11 cellular contexts compared by ENCODE assay signal in genomic region chr11:63510360-63511130, GRCh38. TPM values are rescaled to one million over a fixed set of nuclear protein-coding genes. Genes with fewer than 3 reads are reported as not detected.
DNase-seq lines count a peak whose midpoint lies in the region; ATAC-seq and TF ChIP-seq lines count a peak whose summit lies in the region.
"Had no signal": no experiment of that assay in that cellular context is flagged by ENCODE, and none has a peak within 500 bp of the region (broad histone marks: within the 10 kb centered on the region; RNA-seq: fewer than 3 reads in every experiment).

No MANE protein-coding gene starts in this region.

- CTCF ChIA-PET in SK-N-SH (lab: Yijun Ruan, JAX), result interaction anchor here (2.2 to 2.7 kb wide), 2 partner anchors 10 to 31 kb away, joined by 10 read pairs; no protein-coding TSS in a partner anchor
- CTCF ChIA-PET in activated CD4-positive, alpha-beta memory T cell treated with anti-CD3 and anti-CD28 coated beads, Interleukin-2, amount 10 ng/mL, durations not matched to agents 7 days and 5 days (lab: Charles Lee), result no interaction called here

- H3F3A ChIP-seq in SK-N-SH (replicated peaks; ENCODE audit: insufficient read depth), result no peaks in the 10 kb centered on the region

- H3K4me1 Mint-ChIP-seq in activated CD4-positive, alpha-beta memory T cell treated with anti-CD3 and anti-CD28 coated beads, Interleukin-2, amount 10 ng/mL, durations not matched to agents 7 days and 5 days, result peaks cover 2% of the 10 kb centered on the region

- no peak overlapping the region for H3K9ac ChIP-seq in SK-N-SH

- ATAC-seq in SK-N-SH treated with all-trans-retinoic acid at 6 μM for 48 hours (peak; percentile 36; the same call in 1 of the 3 replicates), mucosa of descending colon (peak; percentile 38)

- intact Hi-C loops in mucosa of descending colon (cut with DNase I, micrococcal nuclease) (no loop called here), vagina (cut with DNase I) (no loop called here)

- H3K27ac ChIP-seq in SK-N-SH (ENCODE audit: low read depth in 2 of 2, low read length in 1 of 2), result no peak overlapping the region
- peak overlapping the region; percentile 1 for H3K27ac ChIP-seq in vagina

- no peak for TF ChIP-seq RAD21 in SK-N-SH (IDR thresholded peaks at IDR 0.05; ENCODE audit: low read length)

- H3K9me3 ChIP-seq in SK-N-SH, result no peaks in the 10 kb centered on the region
- no peaks in the 10 kb centered on the region for H3K9me3 ChIP-seq in mucosa of descending colon
- no peaks in the 10 kb centered on the region for H3K9me3 ChIP-seq in vagina
- H3K9me3 ChIP-seq: A549 had no signal

- H2AFZ ChIP-seq in SK-N-SH (ENCODE audit: low read depth), result no peak overlapping the region

- no peak for DNase-seq in SK-N-SH
- DNase-seq in fibroblast of gingiva (ENCODE audit: low read depth), result peak; percentile 83
- DNase-seq in mucosa of descending colon, result no peak
- no peak for DNase-seq in vagina (ENCODE audit: extremely low spot score in 2 of 2)
- no peak for DNase-seq in activated CD4-positive, alpha-beta memory T cell treated with anti-CD3 and anti-CD28 coated beads, Interleukin-2, amount 10 ng/mL, durations not matched to agents 7 days and 5 days
- no peak for DNase-seq in 8988T
- no peak for DNase-seq in NCI-H1417 (lab: John Stamatoyannopoulos, UW)
- DNase-seq: NCI-H2081 had no signal

- H3K27ac Mint-ChIP-seq in activated CD4-positive, alpha-beta memory T cell treated with anti-CD3 and anti-CD28 coated beads, Interleukin-2, amount 10 ng/mL, durations not matched to agents 7 days and 5 days, result no peak overlapping the region

- H3K36me3 ChIP-seq in SK-N-SH (replicated peaks in 1 of 2; ENCODE audit: control insufficient read depth in 1 of 2, insufficient read depth in 2 of 2, low read length in 1 of 2) (no peaks in the 10 kb centered on the region), mucosa of descending colon (ENCODE audit: low read depth) (no peaks in the 10 kb centered on the region), vagina (no peaks in the 10 kb centered on the region)

- H3K4me3 ChIP-seq in SK-N-SH (ENCODE audit: low read depth in 2 of 2, low read length in 1 of 2) (no peak overlapping the region), mucosa of descending colon (no peak overlapping the region), vagina (no peak overlapping the region)
- H3K4me3 ChIP-seq: A549 had no signal

- H3K9me3 Mint-ChIP-seq in activated CD4-positive, alpha-beta memory T cell treated with anti-CD3 and anti-CD28 coated beads, Interleukin-2, amount 10 ng/mL, durations not matched to agents 7 days and 5 days, result no peaks in the 10 kb centered on the region

- TF ChIP-seq EP300 in SK-N-SH (IDR thresholded peaks at IDR 0.05; ENCODE audit: borderline replicate concordance in 1 of 2, low read depth in 1 of 2, low read length in 1 of 2), result no peak

- no peaks in the 10 kb centered on the region for H4K20me1 ChIP-seq in SK-N-SH (ENCODE audit: insufficient read depth)

- H3K27me3 ChIP-seq in SK-N-SH (ENCODE audit: insufficient read depth), result no peaks in the 10 kb centered on the region; the same call in 1 of the 2 replicates
- no peaks in the 10 kb centered on the region for H3K27me3 ChIP-seq in vagina

- WGBS in SK-N-SH (ENCODE audit: low lambda C conversion rate), result 71% methylated on average over 6 of the region's 7 CpGs

- no peaks in the 10 kb centered on the region for H3K27me3 Mint-ChIP-seq in activated CD4-positive, alpha-beta memory T cell treated with anti-CD3 and anti-CD28 coated beads, Interleukin-2, amount 10 ng/mL, durations not matched to agents 7 days and 5 days

- TF ChIP-seq POLR2A in vagina (IDR thresholded peaks at IDR 0.05), result no peak

- POLR2A ChIA-PET in SK-N-SH (lab: Yijun Ruan, JAX), result no interaction called here
- POLR2A ChIA-PET in activated CD4-positive, alpha-beta memory T cell treated with anti-CD3 and anti-CD28 coated beads, Interleukin-2, amount 10 ng/mL, durations not matched to agents 7 days and 5 days (lab: Charles Lee), result interaction anchor here (1.2 kb wide), 1 partner anchor 26 kb away, joined by 4 read pairs; the partner anchor contains the start of gene PLAAT4

- no peak overlapping the region for H3K4me3 Mint-ChIP-seq in activated CD4-positive, alpha-beta memory T cell treated with anti-CD3 and anti-CD28 coated beads, Interleukin-2, amount 10 ng/mL, durations not matched to agents 7 days and 5 days

- peaks cover 0 to 3% of the 10 kb centered on the region in 2 experiments; a peak in 1 of 4 replicates for H3K4me1 ChIP-seq in SK-N-SH (ENCODE audit: control insufficient read depth in 1 of 2, insufficient read depth in 2 of 2, low read depth in 1 of 2, low read length in 1 of 2)
- H3K4me1 ChIP-seq in mucosa of descending colon (ENCODE audit: low read depth), result no peaks in the 10 kb centered on the region
- no peaks in the 10 kb centered on the region for H3K4me1 ChIP-seq in vagina

- TF ChIP-seq CTCF in SK-N-SH (IDR thresholded peaks at IDR 0.05) (no peak), mucosa of descending colon (IDR thresholded peaks at IDR 0.05) (no peak), vagina (IDR thresholded peaks at IDR 0.05) (no peak)

- no peaks in the 10 kb centered on the region for H3K79me2 ChIP-seq in SK-N-SH (ENCODE audit: insufficient read depth)

- no peaks in the 10 kb centered on the region for H3K9me2 ChIP-seq in SK-N-SH

- H3K36me3 Mint-ChIP-seq in activated CD4-positive, alpha-beta memory T cell treated with anti-CD3 and anti-CD28 coated beads, Interleukin-2, amount 10 ng/mL, durations not matched to agents 7 days and 5 days (ENCODE audit: low read depth), result no peaks in the 10 kb centered on the region

- H3K4me2 ChIP-seq in SK-N-SH, result no peak overlapping the region
- H3K4me2 ChIP-seq: A549 had no signal

TF ChIP-seq in SK-N-SH treated with all-trans-retinoic acid at 6 μM for 48 hours, 23 proteins besides CTCF, POLR2A, EP300 and RAD21 (continues in another document):
- TF ChIP-seq ZNF70 (CRISPR knock-in tag; IDR thresholded peaks at IDR 0.05) (no peak), GLIS3 (CRISPR knock-in tag; IDR thresholded peaks at IDR 0.05) (no peak), PPARA (CRISPR knock-in tag; IDR thresholded peaks at IDR 0.05; ENCODE audit: borderline replicate concordance) (no peak), CSDC2 (CRISPR knock-in tag; IDR thresholded peaks at IDR 0.05) (no peak), TCF4 (CRISPR knock-in tag; IDR thresholded peaks at IDR 0.05; ENCODE audit: borderline replicate concordance) (no peak)

TF ChIP-seq in SK-N-SH, 30 proteins besides CTCF, POLR2A, EP300 and RAD21:
- TF ChIP-seq RCOR1 (IDR thresholded peaks at IDR 0.05; ENCODE audit: low read length) (no peak), TEAD4 (IDR thresholded peaks at IDR 0.05; ENCODE audit: borderline replicate concordance, insufficient read depth) (no peak)

RNA-seq across cellular contexts. Expression of gene LGALS12, which starts 4.7 kb away (rescaled TPM):
- not detected in 2 replicates for polyA plus RNA-seq in SK-N-SH (2012; rRNA removed)
- polyA plus RNA-seq in SK-N-SH (2012; cell fraction: cytosol; rRNA removed), result not detected in 2 replicates
- not detected in 2 replicates for polyA plus RNA-seq in SK-N-SH (2012; cell fraction: nucleus; rRNA removed)
- under 1 TPM; 0.26 to 0.32 (median 0.29) TPM for total RNA-seq in mucosa of descending colon
- 2.7 TPM for total RNA-seq in vagina
- not detected for total RNA-seq in activated CD4-positive, alpha-beta memory T cell treated with anti-CD3 and anti-CD28 coated beads, Interleukin-2, amount 10 ng/mL, durations not matched to agents 7 days and 5 days
- total RNA-seq: endothelial cell of umbilical vein had no signal
- polyA plus RNA-seq: A549, endothelial cell of umbilical vein had no signal

RNA-seq across cellular contexts. Expression of gene PLAAT5, which starts 19.6 kb away (rescaled TPM):
- not detected in 2 replicates for polyA plus RNA-seq in SK-N-SH (2012; rRNA removed)
- polyA plus RNA-seq in SK-N-SH (2012; cell fraction: cytosol; rRNA removed), result not detected in 2 replicates
- polyA plus RNA-seq in SK-N-SH (2012; cell fraction: nucleus; rRNA removed), result not detected in 2 replicates
- total RNA-seq in mucosa of descending colon (1 to 10 TPM in 2 of 3 donors, under 1 TPM in 1; 0.20 to 5.6 (median 1.3) TPM), vagina (0.74 TPM)
- not detected for total RNA-seq in activated CD4-positive, alpha-beta memory T cell treated with anti-CD3 and anti-CD28 coated beads, Interleukin-2, amount 10 ng/mL, durations not matched to agents 7 days and 5 days
- total RNA-seq: endothelial cell of umbilical vein had no signal
- polyA plus RNA-seq: endothelial cell of umbilical vein had no signal

RNA-seq across cellular contexts. Expression of gene PLAAT4, which starts 26.1 kb away (rescaled TPM):
- 4.6 and 5.6 TPM in 2 replicates for polyA plus RNA-seq in SK-N-SH (2012; rRNA removed)
- 4.5 and 4.9 TPM in 2 replicates for polyA plus RNA-seq in SK-N-SH (2012; cell fraction: cytosol; rRNA removed)
- polyA plus RNA-seq in SK-N-SH (2012; cell fraction: nucleus; rRNA removed), result 1.8 and 2.1 TPM in 2 replicates
- 10 to 100 TPM; 57.0 to 99.0 (median 96.7) TPM for total RNA-seq in mucosa of descending colon
- 43.5 TPM for total RNA-seq in vagina
- 100 to 1,000 TPM; 104 to 106 TPM for total RNA-seq in activated CD4-positive, alpha-beta memory T cell treated with anti-CD3 and anti-CD28 coated beads, Interleukin-2, amount 10 ng/mL, durations not matched to agents 7 days and 5 days

RNA-seq across cellular contexts. Expression of gene PLAAT2, which starts 52.6 kb away (rescaled TPM):
- polyA plus RNA-seq in SK-N-SH (2012; rRNA removed), result 0.19 and 0.53 TPM in 2 replicates
- polyA plus RNA-seq in SK-N-SH (2012; cell fraction: cytosol; rRNA removed), result 0.05 and 0.16 TPM in 2 replicates
- polyA plus RNA-seq in SK-N-SH (2012; cell fraction: nucleus; rRNA removed), result 1.3 and 1.4 TPM in 2 replicates
- total RNA-seq in mucosa of descending colon, result 100 to 1,000 TPM in 1 of 3 donors, 10 to 100 TPM in 2; 44.3 to 238 (median 62.8) TPM
- total RNA-seq in vagina, result not detected
- not detected for total RNA-seq in activated CD4-positive, alpha-beta memory T cell treated with anti-CD3 and anti-CD28 coated beads, Interleukin-2, amount 10 ng/mL, durations not matched to agents 7 days and 5 days
- total RNA-seq: endothelial cell of umbilical vein had no signal
